Comparison of ENCODE assay signal across 18 cellular contexts in the genomic region with DNA sequence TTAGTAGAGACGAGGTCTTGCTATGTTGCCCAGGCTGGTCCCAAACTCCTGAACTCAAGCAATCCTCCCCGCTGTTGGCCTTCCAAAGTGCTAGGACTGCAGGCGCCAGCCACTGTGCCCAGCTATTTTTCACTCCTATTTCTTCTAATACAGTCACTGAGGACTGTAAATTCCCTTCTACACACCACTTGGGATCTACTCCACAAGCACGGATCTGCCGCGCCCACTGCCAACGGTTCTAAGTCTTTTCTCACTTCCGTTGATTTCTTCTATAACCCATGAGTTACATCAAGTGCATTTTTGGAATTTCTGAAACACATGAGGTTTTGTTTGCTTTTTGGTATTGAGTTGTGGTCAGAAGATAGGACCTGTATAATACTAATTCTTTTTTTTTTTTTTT. TPM values are rescaled to one million over a fixed set of nuclear protein-coding genes. Genes with fewer than 3 reads are reported as not detected.
DNase-seq lines count a peak whose midpoint lies in the region; ATAC-seq, FAIRE-seq and TF ChIP-seq lines count a peak whose summit lies in the region.
"Had no signal": no experiment of that assay in that cellular context is flagged by ENCODE, and none has a peak within 500 bp of the region (broad histone marks: within the 10 kb centered on the region; RNA-seq: fewer than 3 reads in every experiment).

No MANE protein-coding gene starts in this region.

- no peaks in the 10 kb centered on the region for H3K36me3 ChIP-seq in lower lobe of right lung

- no peaks in the 10 kb centered on the region for H3K27me3 ChIP-seq in lower lobe of right lung (ENCODE audit: low read depth)

- no peaks in the 10 kb centered on the region for H3K9me3 ChIP-seq in lower lobe of right lung
- H3K9me3 ChIP-seq: Caco-2 had no signal

- no peak for TF ChIP-seq POLR2A in GM12892 (IDR thresholded peaks at IDR 0.05; ENCODE audit: low read depth, low read length)

- intact Hi-C loops in lower lobe of right lung (cut with DNase I), result no loop called here

- peak; percentile 27 to 57 for ATAC-seq in lower lobe of right lung
- no peak for ATAC-seq in HG03095 (IDR thresholded peaks at IDR 0.05; ENCODE audit: unreplicated experiment)
- ATAC-seq: HCT116, K562 had no signal

- FAIRE-seq in urothelium cell line (lab: Jason Lieb, UNC) (no peak), GM12892 (lab: Jason Lieb, UNC) (no peak)
- FAIRE-seq: D721Med had no signal

- H3K4me1 ChIP-seq in lower lobe of right lung, result no peaks in the 10 kb centered on the region
- H3K4me1 ChIP-seq: Caco-2 had no signal

- peak; percentile 12 for DNase-seq in EH (ENCODE audit: low read depth)
- peak; percentile 21 for DNase-seq in SW480 (ENCODE audit: low spot score)
- no peak for DNase-seq in lower lobe of right lung
- peak; percentile 23 for DNase-seq in urothelium cell line (ENCODE audit: low spot score)
- no peak for DNase-seq in GM12892 (ENCODE audit: insufficient read length)
- no peak for DNase-seq in activated CD4-positive, CD25-positive, alpha-beta regulatory T cell (lab: John Stamatoyannopoulos, UW)
- DNase-seq: CD4-positive, alpha-beta T cell; GDM1; GOT3; H7; HFFc6; IMR-90 had no signal

- TF ChIP-seq CTCF in lower lobe of right lung (IDR thresholded peaks at IDR 0.05), result no peak

- H3K4me3 ChIP-seq in lower lobe of right lung, result no peak overlapping the region
- H3K4me3 ChIP-seq: K562 had no signal

- no peak overlapping the region for H3K27ac ChIP-seq in lower lobe of right lung
- H3K27ac ChIP-seq: C4-2B had no signal

RNA-seq across cellular contexts. Expression of a gene that starts 48.7 kb away (rescaled TPM):
- total RNA-seq in lower lobe of right lung, result 1.7 TPM
- polyA plus RNA-seq in GM12892 (2012; ENCODE audit: missing spikeins), result 0.53 TPM

Comparison
In these comparisons a context has a peak if more than half of its experiments do, and no peak if none do; other contexts are left out.
1. DNase-seq: peak in EH (single experiment), SW480 (single experiment) and urothelium cell line (single experiment); none in lower lobe of right lung (single experiment), GM12892 (single experiment) and activated CD4-positive, CD25-positive, alpha-beta regulatory T cell (0 of 4).